18 cellular contexts compared by ENCODE assay signal in genomic region chr20:5154543-5154925, GRCh38.
"Had no signal": no experiment of that assay in that cellular context is flagged by ENCODE, and none has a peak within 500 bp of the region (broad histone marks: within the 10 kb centered on the region; RNA-seq: fewer than 3 reads in every experiment).

No MANE protein-coding gene starts in this region.

- DNase-seq: activated CD4-positive, alpha-beta T cell treated with anti-CD3 and anti-CD28 coated beads for 4 hours; activated CD8-positive, alpha-beta T cell treated with anti-CD3 and anti-CD28 coated beads, Interleukin-2, amount 10 ng/mL, durations not matched to agents 7 days and 5 days; activated naive CD4-positive, alpha-beta T cell treated with anti-CD3 and anti-CD28 coated beads, Interleukin-2, amount 10 ng/mL, durations not matched to agents 7 days and 5 days; activated T-cell treated with anti-CD3 and anti-CD28 coated beads, Interleukin-2, amount 50 U/mL, for 24 hours; adrenal gland; dermis blood vessel endothelial cell; effector memory CD4-positive, alpha-beta T cell; foreskin fibroblast; hypothalamus; left lung; right cardiac atrium; stimulated activated CD4-positive, alpha-beta T cell treated with anti-CD3 and anti-CD28 coated beads, Interleukin-15, amount 100 ng/mL, for 24 hours; stimulated activated CD4-positive, alpha-beta T cell treated with anti-CD3 and anti-CD28 coated beads, Interleukin-2, amount 100 ng/mL, for 48 hours; upper lobe of right lung had no signal

- H3K4me3 ChIP-seq: adrenal gland, left lung, skin epidermis, thoracic aorta, upper lobe of right lung had no signal

- H3K9me3 ChIP-seq: adrenal gland, left lung, thoracic aorta, upper lobe of right lung had no signal

- FAIRE-seq: astrocyte, TTC549 had no signal

- ATAC-seq: activated CD8-positive, alpha-beta T cell treated with anti-CD3 and anti-CD28 coated beads, Interleukin-2, amount 10 ng/mL, durations not matched to agents 7 days and 5 days; left lung; right cardiac atrium; upper lobe of right lung had no signal

- H3K27me3 ChIP-seq: adrenal gland, left lung, upper lobe of right lung had no signal

- H3K27ac ChIP-seq: adrenal gland, left lung, skin epidermis, upper lobe of right lung had no signal

- H3K36me3 ChIP-seq: adrenal gland, left lung, thoracic aorta, upper lobe of right lung had no signal
